In the genomic region with DNA sequence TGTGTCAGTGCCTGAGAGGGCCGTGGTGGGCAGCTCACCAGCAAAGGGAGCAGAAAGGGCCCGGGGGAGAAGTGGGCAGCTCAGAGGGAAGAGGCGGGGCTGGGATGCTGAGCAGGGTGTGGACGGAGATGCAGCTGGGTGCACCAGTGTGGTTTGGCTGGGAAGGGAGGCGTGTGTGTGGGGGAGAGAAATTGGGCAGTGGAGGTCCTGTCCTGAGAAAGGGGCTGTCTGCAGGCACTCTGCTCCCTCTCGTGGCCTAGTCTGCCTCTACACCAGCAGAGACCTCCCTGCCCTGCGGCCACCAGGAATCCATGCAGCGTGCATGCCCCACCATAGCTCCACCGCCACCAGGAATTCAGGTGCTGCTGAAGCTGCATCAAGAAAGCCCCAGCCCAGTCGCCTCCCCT, we compare ENCODE assay signal across 9 cellular contexts. TPM values are rescaled to one million over a fixed set of nuclear protein-coding genes. Genes with fewer than 3 reads are reported as not detected.
DNase-seq lines count a peak whose midpoint lies in the region; ATAC-seq and TF ChIP-seq lines count a peak whose summit lies in the region.
"Had no signal": no experiment of that assay in that cellular context is flagged by ENCODE, and none has a peak within 500 bp of the region (broad histone marks: within the 10 kb centered on the region; RNA-seq: fewer than 3 reads in every experiment).

No MANE protein-coding gene starts in this region.

- BruUV-seq in Caco-2 (replicated peaks; lab: Mats Ljungman, UMichigan): no TSS peak

- no peaks in the 10 kb centered on the region for H3F3A ChIP-seq in GM23248 (ENCODE audit: insufficient read depth)

- no peak overlapping the region for H3K4me2 ChIP-seq in GM23248 (ENCODE audit: unreplicated experiment)

- H3K4me1 ChIP-seq in Caco-2 (0 out of 2 replicates have a peak, but pooled peaks cover 2% of the 10 kb centered on the region), GM23248 (ENCODE audit: insufficient read depth) (no peaks in the 10 kb centered on the region)

- CTCF ChIA-PET in Caco-2 (lab: Charles Lee): interaction anchor here (0.6 to 1.1 kb wide), 4 partner anchors 12 to 443 kb away, joined by 3 to 5 read pairs (median 4); no protein-coding TSS in a partner anchor

- H3K9me3 ChIP-seq in Caco-2 (no peaks in the 10 kb centered on the region), GM23248 (ENCODE audit: low read depth) (no peaks in the 10 kb centered on the region)

- no peaks in the 10 kb centered on the region for H3K4me1 Mint-ChIP-seq in Caco-2 (ENCODE audit: low read depth, unreplicated experiment)

- H3K36me3 Mint-ChIP-seq in Caco-2 (ENCODE audit: insufficient read depth, unreplicated experiment): no peaks in the 10 kb centered on the region

- no peak for ATAC-seq in HG03460 (IDR thresholded peaks at IDR 0.05; ENCODE audit: unreplicated experiment)
- ATAC-seq in GM18511 (IDR thresholded peaks at IDR 0.05; ENCODE audit: unreplicated experiment): no peak

- H3K27me3 Mint-ChIP-seq in Caco-2 (ENCODE audit: insufficient read depth, unreplicated experiment): peaks cover 6% of the 10 kb centered on the region

- DNase-seq in Caco-2 (peak in 1 of 2 experiments; percentile 52), GM23248 (peak; percentile 56), SK-N-DZ (ENCODE audit: low spot score) (peak; percentile 35), islet precursor cell (peak; percentile 69), NCI-H748 (lab: John Stamatoyannopoulos, UW; ENCODE audit: unreplicated experiment) (no peak), DMS79 (lab: John Stamatoyannopoulos, UW) (no peak)

- intact Hi-C loops in Caco-2 (cut with micrococcal nuclease; ENCODE audit: unreplicated experiment): no loop called here

- no peaks in the 10 kb centered on the region for H4K20me1 ChIP-seq in GM23248 (ENCODE audit: insufficient read depth)

- H2AFZ ChIP-seq in GM23248: no peak overlapping the region

- H3K27me3 ChIP-seq in Caco-2 (replicated peaks; ENCODE audit: control insufficient read depth, insufficient read depth, low read length): no peaks in the 10 kb centered on the region
- H3K27me3 ChIP-seq in GM23248 (replicated peaks; ENCODE audit: insufficient read depth): no peaks in the 10 kb centered on the region; the same call in 1 of the 2 replicates

- H3K4me3 ChIP-seq in Caco-2 (ENCODE audit: low read depth, low read length): no peak overlapping the region
- no peak overlapping the region for H3K4me3 ChIP-seq in GM23248

- peak; percentile 19 to 49 for TF ChIP-seq CTCF in Caco-2 (IDR thresholded peaks at IDR 0.05; ENCODE audit: insufficient read depth in 1 of 2, low read depth in 1 of 2, low read length in 1 of 2, severe bottlenecking in 1 of 2, unreplicated experiment in 1 of 2)

- H3K9me2 ChIP-seq in GM23248 (ENCODE audit: insufficient read depth): no peaks in the 10 kb centered on the region

- no peak overlapping the region for H3K27ac Mint-ChIP-seq in Caco-2 (ENCODE audit: unreplicated experiment)

- no peak overlapping the region for H3K9ac ChIP-seq in GM23248

- H3K9me3 Mint-ChIP-seq in Caco-2 (ENCODE audit: unreplicated experiment): no peaks in the 10 kb centered on the region

- WGBS in GM23248 (ENCODE audit: low coverage in 1 of 2, low lambda C conversion rate in 2 of 2, missing lambda C conversion rate in 2 of 2), 2 experiments: 27% methylated on average over 10 of the region's 10 CpGs

- no peaks in the 10 kb centered on the region for H3K36me3 ChIP-seq in Caco-2 (ENCODE audit: control insufficient read depth, insufficient read depth, low read length)
- H3K36me3 ChIP-seq in GM23248 (ENCODE audit: low read depth): no peaks in the 10 kb centered on the region

- H3K4me3 Mint-ChIP-seq in Caco-2 (ENCODE audit: unreplicated experiment): no peak overlapping the region

- no peaks in the 10 kb centered on the region for H3K79me2 ChIP-seq in GM23248 (ENCODE audit: insufficient read depth)

- no peak overlapping the region for H3K27ac ChIP-seq in GM23248

- POLR2A ChIA-PET in Caco-2 (lab: Charles Lee): no interaction called here

- in situ Hi-C loops in GM23248 (cut with MboI): no loop called here

RNA-seq across cellular contexts. Expression of a gene that starts 6.4 kb away (rescaled TPM):
- 0.28 TPM in 1 of 2 replicates, not detected in the other for total RNA-seq in Caco-2 (2022)
- total RNA-seq in GM23248 (2014; rRNA removed; shearing (Covaris generic)): 11.1 and 20.5 TPM in 2 replicates
- 4.1 and 5.8 TPM in 2 replicates for polyA plus RNA-seq in GM23248 (2016; fragmentation: Nextera tagmentation; extraction: Ambion mirVana)
- polyA plus RNA-seq in SK-N-DZ (2014; cell fraction: cytosol; rRNA removed): 1.8 and 3.6 TPM in 2 replicates
- 2.1 and 3.1 TPM in 2 replicates for polyA plus RNA-seq in SK-N-DZ (2014; cell fraction: nucleus; rRNA removed)

RNA-seq across cellular contexts. Expression of a gene that starts 41.7 kb away (rescaled TPM):
- 30.3 and 30.8 TPM in 2 replicates for total RNA-seq in Caco-2 (2022)
- total RNA-seq in GM23248 (2014; rRNA removed; shearing (Covaris generic)): 8.7 and 9.8 TPM in 2 replicates
- polyA plus RNA-seq in GM23248 (2016; fragmentation: Nextera tagmentation; extraction: Ambion mirVana): 4.0 and 6.4 TPM in 2 replicates
- polyA plus RNA-seq in SK-N-DZ (2014; cell fraction: cytosol; rRNA removed): 20.8 and 25.6 TPM in 2 replicates
- polyA plus RNA-seq in SK-N-DZ (2014; cell fraction: nucleus; rRNA removed): 52.0 and 85.2 TPM in 2 replicates

RNA-seq across cellular contexts. Expression of a gene that starts 46.1 kb away (rescaled TPM):
- 46.0 and 75.1 TPM in 2 replicates for total RNA-seq in Caco-2 (2022)
- total RNA-seq in GM23248 (2014; rRNA removed; shearing (Covaris generic)): 1.8 and 12.3 TPM in 2 replicates
- 32.7 and 37.7 TPM in 2 replicates for polyA plus RNA-seq in GM23248 (2016; fragmentation: Nextera tagmentation; extraction: Ambion mirVana)
- polyA plus RNA-seq in SK-N-DZ (2014; cell fraction: cytosol; rRNA removed): 3.4 and 16.0 TPM in 2 replicates
- 12.6 and 15.0 TPM in 2 replicates for polyA plus RNA-seq in SK-N-DZ (2014; cell fraction: nucleus; rRNA removed)
- total RNA-seq: lung microvascular endothelial cell had no signal

RNA-seq across cellular contexts. Expression of a gene that starts 58.1 kb away (rescaled TPM):
- total RNA-seq in Caco-2 (2022): 0.88 and 1.5 TPM in 2 replicates
- 149 and 188 TPM in 2 replicates for total RNA-seq in GM23248 (2014; rRNA removed; shearing (Covaris generic))
- 317 and 319 TPM in 2 replicates for polyA plus RNA-seq in GM23248 (2016; fragmentation: Nextera tagmentation; extraction: Ambion mirVana)
- polyA plus RNA-seq in SK-N-DZ (2014; cell fraction: cytosol; rRNA removed): 71.3 and 72.7 TPM in 2 replicates
- polyA plus RNA-seq in SK-N-DZ (2014; cell fraction: nucleus; rRNA removed): 64.4 and 76.4 TPM in 2 replicates

Comparison
In these comparisons a context has a peak if more than half of its experiments do, and no peak if none do; other contexts are left out.
1. DNase-seq: peak in GM23248 (single experiment), SK-N-DZ (single experiment) and islet precursor cell (single experiment); none in NCI-H748 (single experiment) and DMS79 (single experiment).